11 cellular contexts compared by ENCODE assay signal in the genomic region with DNA sequence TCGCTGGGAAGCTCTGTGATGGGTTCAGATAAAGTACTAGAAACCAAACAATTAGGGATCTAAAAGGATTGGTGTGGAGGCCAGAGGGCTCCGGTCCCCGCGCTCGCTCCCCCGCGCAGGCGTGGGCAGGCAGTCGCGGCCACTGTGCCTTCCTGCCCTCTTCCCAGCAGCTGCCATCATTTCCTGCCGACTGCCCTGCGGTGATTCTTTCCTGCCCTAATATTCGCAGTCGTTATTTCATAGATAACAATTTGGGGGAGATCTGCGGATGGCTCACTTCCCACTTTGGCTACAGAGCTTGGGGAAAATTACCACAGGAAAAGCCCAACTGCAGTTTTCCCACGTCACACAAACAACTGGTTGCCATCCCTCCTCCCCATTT. TPM values are rescaled to one million over a fixed set of nuclear protein-coding genes. Genes with fewer than 3 reads are reported as not detected.
DNase-seq lines count a peak whose midpoint lies in the region; ATAC-seq and TF ChIP-seq lines count a peak whose summit lies in the region.
"Had no signal": no experiment of that assay in that cellular context is flagged by ENCODE, and none has a peak within 500 bp of the region (broad histone marks: within the 10 kb centered on the region; RNA-seq: fewer than 3 reads in every experiment).

No MANE protein-coding gene starts in this region.

- CTCF ChIA-PET in RWPE1 (lab: Yijun Ruan, JAX): no interaction called here

- ATAC-seq in lower lobe of right lung: peak in 1 of 2 donors; percentile 29
- ATAC-seq in HG02678 (IDR thresholded peaks at IDR 0.05; ENCODE audit: unreplicated experiment): no peak
- ATAC-seq in GM18505 (IDR thresholded peaks at IDR 0.05; ENCODE audit: unreplicated experiment): no peak
- ATAC-seq: activated T-cell treated with anti-CD3 and anti-CD28 coated beads, Interleukin-2, amount 50 U/mL, for 72 hours had no signal

- H3K27ac ChIP-seq in lower lobe of right lung (no peak overlapping the region), temporal lobe (ENCODE audit: low read depth, low read length) (peak overlapping the region; percentile 96), RWPE1 (no peak overlapping the region)

- intact Hi-C loops in lower lobe of right lung (cut with DNase I): no loop called here

- no peaks in the 10 kb centered on the region for H3K4me1 ChIP-seq in lower lobe of right lung

- no peaks in the 10 kb centered on the region for H3K36me3 ChIP-seq in lower lobe of right lung

- H3K4me3 ChIP-seq in lower lobe of right lung: peak overlapping the region; percentile 27

- TF ChIP-seq POLR2A in GM18505 (IDR thresholded peaks at IDR 0.05; ENCODE audit: borderline replicate concordance, extremely low read depth, insufficient read depth, insufficient read length): no peak

- POLR2A ChIA-PET in RWPE1 (lab: Yijun Ruan, JAX; ENCODE audit: low non-redundant PET): no interaction called here

- peaks cover 47% of the 10 kb centered on the region for H3K27me3 ChIP-seq in lower lobe of right lung (ENCODE audit: low read depth)

- DNase-seq in NCI-H345 treated with DMSO at 0.1 percent for 48 hours (lab: John Stamatoyannopoulos, UW; ENCODE audit: unreplicated experiment): peak; percentile 35
- DNase-seq in NCI-H345 (lab: John Stamatoyannopoulos, UW): no peak
- DNase-seq in cerebellum (ENCODE audit: low spot score): peak; percentile 53
- DNase-seq in lower lobe of right lung: no peak
- no peak for DNase-seq in RWPE1 (ENCODE audit: low spot score)
- DNase-seq: ACHN; activated T-cell treated with anti-CD3 and anti-CD28 coated beads, Interleukin-2, amount 50 U/mL, for 72 hours; stimulated activated CD4-positive, alpha-beta T cell treated with anti-CD3 and anti-CD28 coated beads, Interleukin-12 subunit alpha, Interleukin-12 subunit beta, amount 100 ng/mL, for 4 hours had no signal

- TF ChIP-seq CTCF in lower lobe of right lung (IDR thresholded peaks at IDR 0.05) (no peak), RWPE1 (conservative IDR thresholded peaks at IDR 0.05; ENCODE audit: low read depth) (no peak)

- no peaks in the 10 kb centered on the region for H3K9me3 ChIP-seq in lower lobe of right lung

RNA-seq across cellular contexts. Expression of a gene that starts 2.2 kb away (rescaled TPM):
- total RNA-seq in cerebellum (492 TPM), lower lobe of right lung (not detected), temporal lobe (264 TPM)
- total RNA-seq: activated T-cell treated with anti-CD3 and anti-CD28 coated beads, Interleukin-2, amount 50 U/mL, for 72 hours had no signal

Comparison
In these comparisons a context has a peak if more than half of its experiments do, and no peak if none do; other contexts are left out.
1. DNase-seq: peak in NCI-H345 treated with DMSO at 0.1 percent for 48 hours (single experiment) and cerebellum (single experiment); none in NCI-H345 (single experiment), lower lobe of right lung (single experiment) and RWPE1 (single experiment).
2. RNA of a gene that starts 2.2 kb away (total RNA-seq): 492 TPM in cerebellum (single experiment) and 264 TPM in temporal lobe (single experiment); not detected in lower lobe of right lung (single experiment); every median in the first group is over 100 times any median in the second.